In genomic region chr5:116176124-116176523, GRCh38 we compare ENCODE assay signal across 1 cellular context.
TF ChIP-seq lines count a peak whose summit lies in the region.

No MANE protein-coding gene starts in this region.

TF ChIP-seq in HepG2, 621 proteins besides CTCF, POLR2A, EP300 and RAD21 (continued from another document):
- TF ChIP-seq E2F2 (CRISPR knock-in tag; IDR thresholded peaks at IDR 0.05; ENCODE audit: borderline replicate concordance) (no peak), ZNF20 (CRISPR knock-in tag; IDR thresholded peaks at IDR 0.05) (no peak), ZNF792 (CRISPR knock-in tag; IDR thresholded peaks at IDR 0.05) (no peak), ZNF790 (CRISPR knock-in tag; IDR thresholded peaks at IDR 0.05; ENCODE audit: borderline replicate concordance) (no peak), MAFF (IDR thresholded peaks at IDR 0.05; ENCODE audit: low read depth, low read length) (no peak)
